In genomic region chr21:46393451-46393940, GRCh38 we compare ENCODE assay signal across 2 cellular contexts.
TF ChIP-seq lines count a peak whose summit lies in the region.

No MANE protein-coding gene starts in this region.

TF ChIP-seq in K562, 482 proteins besides CTCF, POLR2A, EP300 and RAD21 (continued from another document and continues in another):
- TF ChIP-seq PRDM10 (IDR thresholded peaks at IDR 0.05; ENCODE audit: partially characterized antibody) (no peak), ZNF551 (CRISPR knock-in tag; IDR thresholded peaks at IDR 0.05) (no peak), ZNF253 (CRISPR knock-in tag; conservative IDR thresholded peaks at IDR 0.05) (no peak), YBX1 (IDR thresholded peaks at IDR 0.05) (no peak), DDX20 (tag; IDR thresholded peaks at IDR 0.05; ENCODE audit: low read depth) (no peak), MXI1 (IDR thresholded peaks at IDR 0.05; ENCODE audit: low read depth, low read length) (no peak), ZBTB11 (CRISPR knock-in tag; IDR thresholded peaks at IDR 0.05) (no peak), MIER1 (IDR thresholded peaks at IDR 0.05; ENCODE audit: low read depth) (no peak), JUND (IDR thresholded peaks at IDR 0.05; ENCODE audit: borderline replicate concordance, low read depth, low read length) (peak; percentile 26; the same call in 1 of the 2 replicates), JUND (tag; IDR thresholded peaks at IDR 0.05; ENCODE audit: borderline replicate concordance, low read depth, low read length) (no peak), ZKSCAN8 (CRISPR knock-in tag; IDR thresholded peaks at IDR 0.05) (no peak), KAT7 (CRISPR knock-in tag; IDR thresholded peaks at IDR 0.05; ENCODE audit: borderline replicate concordance) (no peak), COPS2 (conservative IDR thresholded peaks at IDR 0.05) (no peak), ZBTB1 (CRISPR knock-in tag; IDR thresholded peaks at IDR 0.05; ENCODE audit: borderline replicate concordance, low read depth) (no peak), MITF (IDR thresholded peaks at IDR 0.05) (no peak), WHSC1 (IDR thresholded peaks at IDR 0.05; ENCODE audit: low read length) (no peak), ZNF436 (CRISPR knock-in tag; IDR thresholded peaks at IDR 0.05) (no peak), RFX1 (IDR thresholded peaks at IDR 0.05) (no peak), E2F1 (CRISPR knock-in tag; IDR thresholded peaks at IDR 0.05) (no peak)

TF ChIP-seq in liver, 16 proteins besides CTCF, POLR2A, EP300 and RAD21 (continued from another document):
- no peak for TF ChIP-seq HNF4A (conservative IDR thresholded peaks at IDR 0.05)
- TF ChIP-seq JUND (IDR thresholded peaks at IDR 0.05) = no peak
- no peak for TF ChIP-seq MAX (IDR thresholded peaks at IDR 0.05)
- no peak for TF ChIP-seq EGR1 (IDR thresholded peaks at IDR 0.05; ENCODE audit: low read depth in 2 of 2)
- no peak for TF ChIP-seq HNF4G (IDR thresholded peaks at IDR 0.05)
- TF ChIP-seq TAF1 (conservative IDR thresholded peaks at IDR 0.05) = no peak
- TF ChIP-seq SP1 (IDR thresholded peaks at IDR 0.05) = no peak
- no peak for TF ChIP-seq RXRA (IDR thresholded peaks at IDR 0.05)
- no peak for TF ChIP-seq GABPA (IDR thresholded peaks at IDR 0.05 in 1 of 2, conservative IDR thresholded peaks at IDR 0.05 in 1 of 2)
- no peak for TF ChIP-seq FOXA2 (IDR thresholded peaks at IDR 0.05)
